ENCODE assay signal across 27 cellular contexts in genomic region chr11:23961503-23962338, GRCh38.
"Had no signal": no experiment of that assay in that cellular context is flagged by ENCODE, and none has a peak within 500 bp of the region (broad histone marks: within the 10 kb centered on the region; RNA-seq: fewer than 3 reads in every experiment).

No MANE protein-coding gene starts in this region.

- H3K27ac Mint-ChIP-seq: activated CD4-positive, alpha-beta T cell treated with anti-CD3 and anti-CD28 coated beads for 36 hours; activated naive CD4-positive, alpha-beta T cell treated with anti-CD3 and anti-CD28 coated beads, Interleukin-2, amount 50 U/mL, for 72 hours; activated T-cell treated with anti-CD3 and anti-CD28 coated beads, Interleukin-2, amount 50 U/mL, for 24 hours; activated T-helper 17 cell treated with anti-CD3 and anti-CD28 coated beads, Interleukin-2, amount 50 U/mL, for 72 hours; brain; effector memory CD8-positive, alpha-beta T cell; stimulated activated memory B cell treated with anti-CD40 and anti-IgM and Interleukin-4, amounts not matched to agents 10 μg/mL and 1 μg/mL and 100 μg/mL, for 72 hours had no signal

- H3K4me3 Mint-ChIP-seq: activated CD4-positive, alpha-beta T cell treated with anti-CD3 and anti-CD28 coated beads for 36 hours; activated T-cell treated with anti-CD3 and anti-CD28 coated beads, Interleukin-2, amount 50 U/mL, for 24 hours; activated T-helper 17 cell treated with anti-CD3 and anti-CD28 coated beads, Interleukin-2, amount 50 U/mL, for 72 hours; brain; effector memory CD8-positive, alpha-beta T cell; stimulated activated memory B cell treated with anti-CD40 and anti-IgM and Interleukin-4, amounts not matched to agents 10 μg/mL and 1 μg/mL and 100 μg/mL, for 72 hours had no signal

- H3K9me3 ChIP-seq: esophagus muscularis mucosa, gastrocnemius medialis, mucosa of descending colon, stomach, suprapubic skin, transverse colon had no signal

- DNase-seq: activated CD4-positive, alpha-beta T cell treated with anti-CD3 and anti-CD28 coated beads for 36 hours; activated CD4-positive, alpha-beta T cell treated with anti-CD3 and anti-CD28 coated beads, Interleukin-2, amount 50 U/mL, for 4 hours; activated CD8-positive, alpha-beta memory T cell treated with anti-CD3 and anti-CD28 coated beads for 24 hours; activated CD8-positive, alpha-beta memory T cell treated with anti-CD3 and anti-CD28 coated beads, Interleukin-2, amount 50 U/mL, for 4 hours; activated T-cell treated with anti-CD3 and anti-CD28 coated beads, Interleukin-2, amount 50 U/mL, for 24 hours; aorta; caudate nucleus; dorsolateral prefrontal cortex; effector memory CD8-positive, alpha-beta T cell; gastrocnemius medialis; mesendoderm; stimulated activated CD4-positive, alpha-beta T cell treated with anti-CD3 and anti-CD28 coated beads, Interleukin-15, amount 100 ng/mL, for 24 hours; stomach; T-helper 1 cell; T-helper 9 cell; transverse colon had no signal

- H3K36me3 ChIP-seq: esophagus muscularis mucosa, gastrocnemius medialis, stomach, suprapubic skin, transverse colon had no signal

- H3K27me3 Mint-ChIP-seq: activated CD4-positive, alpha-beta T cell treated with anti-CD3 and anti-CD28 coated beads for 36 hours; activated T-cell treated with anti-CD3 and anti-CD28 coated beads, Interleukin-2, amount 50 U/mL, for 24 hours; activated T-helper 17 cell treated with anti-CD3 and anti-CD28 coated beads, Interleukin-2, amount 50 U/mL, for 72 hours; effector memory CD8-positive, alpha-beta T cell; stimulated activated memory B cell treated with anti-CD40 and anti-IgM and Interleukin-4, amounts not matched to agents 10 μg/mL and 1 μg/mL and 100 μg/mL, for 72 hours had no signal

- ATAC-seq: activated CD4-positive, alpha-beta T cell treated with anti-CD3 and anti-CD28 coated beads for 36 hours; activated naive CD4-positive, alpha-beta T cell treated with anti-CD3 and anti-CD28 coated beads, Interleukin-2, amount 50 U/mL, for 72 hours; activated T-helper 17 cell treated with anti-CD3 and anti-CD28 coated beads, Interleukin-2, amount 50 U/mL, for 72 hours; effector memory CD8-positive, alpha-beta T cell; gastrocnemius medialis; mucosa of descending colon; sciatic nerve; stimulated activated memory B cell treated with anti-CD40 and anti-IgM and Interleukin-4, amounts not matched to agents 10 μg/mL and 1 μg/mL and 100 μg/mL, for 72 hours had no signal

- H3K27me3 ChIP-seq: esophagus muscularis mucosa, gastrocnemius medialis, stomach, suprapubic skin, transverse colon had no signal

- H3K27ac ChIP-seq: dorsolateral prefrontal cortex, esophagus muscularis mucosa, gastrocnemius medialis, stomach, suprapubic skin, transverse colon had no signal

- H3K9me3 Mint-ChIP-seq: brain; stimulated activated memory B cell treated with anti-CD40 and anti-IgM and Interleukin-4, amounts not matched to agents 10 μg/mL and 1 μg/mL and 100 μg/mL, for 72 hours had no signal

- H3K4me3 ChIP-seq: dorsolateral prefrontal cortex, esophagus muscularis mucosa, gastrocnemius medialis, mucosa of descending colon, stomach, suprapubic skin, transverse colon had no signal

- H3K4me1 ChIP-seq: esophagus muscularis mucosa, gastrocnemius medialis, stomach, suprapubic skin, transverse colon had no signal

- H3K4me1 Mint-ChIP-seq: activated CD4-positive, alpha-beta T cell treated with anti-CD3 and anti-CD28 coated beads for 36 hours; activated T-helper 17 cell treated with anti-CD3 and anti-CD28 coated beads, Interleukin-2, amount 50 U/mL, for 72 hours; brain; stimulated activated memory B cell treated with anti-CD40 and anti-IgM and Interleukin-4, amounts not matched to agents 10 μg/mL and 1 μg/mL and 100 μg/mL, for 72 hours had no signal

- FAIRE-seq: colon, endothelial cell of umbilical vein, small intestine had no signal

- H3K36me3 Mint-ChIP-seq: brain; stimulated activated memory B cell treated with anti-CD40 and anti-IgM and Interleukin-4, amounts not matched to agents 10 μg/mL and 1 μg/mL and 100 μg/mL, for 72 hours had no signal
